Comparison of ENCODE assay signal across 1 cellular context in the genomic region with DNA sequence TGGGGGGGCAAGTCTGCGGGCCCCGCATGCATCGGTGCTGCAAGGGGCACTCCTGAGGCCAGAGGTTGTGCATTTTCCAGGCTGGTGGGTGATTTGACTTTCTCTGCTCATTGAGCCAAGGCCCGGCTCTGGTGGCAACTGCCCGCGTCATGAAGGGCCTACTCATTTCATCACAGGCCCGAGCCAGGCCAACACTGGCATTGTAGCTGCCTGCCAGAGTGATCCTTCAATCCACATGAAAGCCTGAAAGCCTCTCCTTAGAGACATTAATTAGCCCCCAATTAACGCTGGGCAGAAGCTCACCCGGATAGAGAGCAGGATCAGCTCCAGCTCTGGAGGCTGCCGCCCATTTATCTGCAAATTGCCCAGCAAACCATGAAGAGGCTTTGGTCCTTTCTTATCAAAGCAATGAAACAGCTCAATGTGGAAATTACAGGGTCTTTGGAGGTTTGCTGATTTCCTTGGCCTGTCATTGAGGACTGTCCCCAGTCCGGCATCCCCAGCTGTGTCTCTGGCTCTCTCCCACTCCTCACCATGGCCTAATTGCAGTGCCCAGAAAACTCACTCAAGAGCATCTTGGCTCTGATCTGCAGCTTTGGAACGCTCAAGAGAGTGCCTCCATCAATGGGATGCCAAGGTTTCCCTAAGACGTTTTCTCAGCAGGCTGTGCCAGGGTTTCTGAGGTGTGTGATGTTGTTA.
TF ChIP-seq lines count a peak whose summit lies in the region.

No MANE protein-coding gene starts in this region.

TF ChIP-seq in HepG2, 621 proteins besides CTCF, POLR2A, EP300 and RAD21 (continued from another document):
- TF ChIP-seq ZNF281 (CRISPR knock-in tag; IDR thresholded peaks at IDR 0.05; ENCODE audit: borderline replicate concordance) (no peak), ZNF766 (CRISPR knock-in tag; IDR thresholded peaks at IDR 0.05; ENCODE audit: borderline replicate concordance) (no peak), ZNF367 (CRISPR knock-in tag; IDR thresholded peaks at IDR 0.05; ENCODE audit: borderline replicate concordance) (no peak)
